20 cellular contexts compared by ENCODE assay signal in genomic region chr9:138028596-138028995, GRCh38.
"Had no signal": no experiment of that assay in that cellular context is flagged by ENCODE, and none has a peak within 500 bp of the region (broad histone marks: within the 10 kb centered on the region; RNA-seq: fewer than 3 reads in every experiment).

No MANE protein-coding gene starts in this region.

- DNase-seq: activated CD4-positive, alpha-beta T cell treated with anti-CD3 and anti-CD28 coated beads, Interleukin-2, amount 50 U/mL, for 1 hour; activated CD4-positive, CD25-positive, alpha-beta regulatory T cell; activated CD8-positive, alpha-beta memory T cell treated with anti-CD3 and anti-CD28 coated beads for 24 hours; activated CD8-positive, alpha-beta memory T cell treated with anti-CD3 and anti-CD28 coated beads, Interleukin-2, amount 50 U/mL, for 4 hours; activated naive CD4-positive, alpha-beta T cell treated with Interleukin-2 at 50 U/mL for 16 hours; activated naive CD8-positive, alpha-beta T cell treated with anti-CD3 and anti-CD28 coated beads for 36 hours; activated T-cell treated with anti-CD3 and anti-CD28 coated beads, Interleukin-2, amount 50 U/mL, for 4 hours; central memory CD4-positive, alpha-beta T cell; dermis blood vessel endothelial cell; effector CD8-positive, alpha-beta T cell; foreskin keratinocyte; immature natural killer cell; left lung; naive B cell; posterior cingulate gyrus; right lobe of liver; stimulated activated CD4-positive, alpha-beta T cell treated with anti-CD3 and anti-CD28 coated beads, Interleukin-1b, Interleukin-23, amount 100 ng/mL, for 48 hours; substantia nigra; T1000; tibial artery had no signal

- ATAC-seq: activated T-cell treated with anti-CD3 and anti-CD28 coated beads, Interleukin-2, amount 50 U/mL, for 4 hours; foreskin keratinocyte; left lung; right lobe of liver had no signal
